In the genomic region with DNA sequence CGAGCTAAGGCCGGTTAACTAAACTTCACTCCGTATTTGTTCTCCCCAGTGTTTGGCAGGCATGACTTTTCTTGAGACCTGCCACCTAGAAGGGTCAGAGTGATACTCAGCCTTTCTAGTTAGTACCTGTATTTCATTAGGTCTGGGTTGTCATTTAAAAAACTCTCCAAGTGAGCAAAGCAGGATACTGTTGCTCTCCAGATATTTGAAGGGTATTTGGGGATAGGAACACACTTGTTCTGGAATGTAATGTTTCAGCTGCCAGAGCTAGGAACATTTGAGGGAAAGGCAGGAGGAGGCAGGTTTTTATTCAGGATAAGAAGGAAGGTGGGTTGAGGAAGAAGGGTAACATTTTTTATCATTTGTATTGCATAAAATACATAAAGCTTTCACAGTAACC, we compare ENCODE assay signal across 28 cellular contexts.
"Had no signal": no experiment of that assay in that cellular context is flagged by ENCODE, and none has a peak within 500 bp of the region (broad histone marks: within the 10 kb centered on the region; RNA-seq: fewer than 3 reads in every experiment).

No MANE protein-coding gene starts in this region.

- H3K4me3 ChIP-seq: ascending aorta, SJCRH30, SK-N-MC had no signal

- H3K9me3 ChIP-seq: ascending aorta, SJCRH30 had no signal

- H3K27ac ChIP-seq: ascending aorta, SJCRH30, SK-N-MC had no signal

- DNase-seq: activated CD4-positive, alpha-beta T cell treated with anti-CD3 and anti-CD28 coated beads, Interleukin-2, amount 10 ng/mL, durations not matched to agents 24 days and 14 days; activated CD4-positive, alpha-beta T cell treated with anti-CD3 and anti-CD28 coated beads, Interleukin-2, amount 50 U/mL, for 4 hours; activated CD8-positive, alpha-beta T cell treated with anti-CD3 and anti-CD28 coated beads, Interleukin-2, amount 10 ng/mL, durations not matched to agents 7 days and 5 days; activated gamma-delta T cell; activated naive CD4-positive, alpha-beta T cell treated with Interleukin-2 at 50 U/mL for 16 hours; activated naive CD8-positive, alpha-beta T cell treated with anti-CD3 and anti-CD28 coated beads, Interleukin-2, amount 10 ng/mL, durations not matched to agents 7 days and 5 days; activated T-cell treated with anti-CD3 and anti-CD28 coated beads, Interleukin-2, amount 50 U/mL, for 24 hours; amygdala; Kasumi-1; KG1; MM.1S; MV-4-11; NCI-H1092; NCI-H1436 treated with DMSO at 0.1 percent for 48 hours; NCI-H1694 treated with DMSO at 0.1 percent for 48 hours; NCI-H2029 treated with DMSO at 0.1 percent for 48 hours; NCI-H2107; NCI-H2171; NCI-H510A; NCI-H526; NCI-H748 treated with DMSO at 0.1 percent for 48 hours; SHP77; SJCRH30 had no signal

- ATAC-seq: activated CD8-positive, alpha-beta T cell treated with anti-CD3 and anti-CD28 coated beads, Interleukin-2, amount 10 ng/mL, durations not matched to agents 7 days and 5 days had no signal

- H3K4me3 Mint-ChIP-seq: activated CD4-positive, alpha-beta T cell treated with anti-CD3 and anti-CD28 coated beads, Interleukin-2, amount 10 ng/mL, durations not matched to agents 24 days and 14 days; activated CD8-positive, alpha-beta T cell treated with anti-CD3 and anti-CD28 coated beads, Interleukin-2, amount 10 ng/mL, durations not matched to agents 7 days and 5 days; activated naive CD4-positive, alpha-beta T cell treated with anti-CD3 and anti-CD28 coated beads, Interleukin-2, amount 50 U/mL, for 24 hours; activated naive CD8-positive, alpha-beta T cell treated with anti-CD3 and anti-CD28 coated beads, Interleukin-2, amount 10 ng/mL, durations not matched to agents 7 days and 5 days; activated T-cell treated with anti-CD3 and anti-CD28 coated beads, Interleukin-2, amount 50 U/mL, for 24 hours; T-helper 2 cell treated with Interferon-gamma antibody and Interleukin-4, amounts not matched to agents 5 μg/mL and 100 μg/mL, for 36 hours had no signal

- H3K27me3 Mint-ChIP-seq: activated CD4-positive, alpha-beta T cell treated with anti-CD3 and anti-CD28 coated beads, Interleukin-2, amount 10 ng/mL, durations not matched to agents 24 days and 14 days; activated naive CD4-positive, alpha-beta T cell treated with anti-CD3 and anti-CD28 coated beads, Interleukin-2, amount 50 U/mL, for 24 hours; activated naive CD8-positive, alpha-beta T cell treated with anti-CD3 and anti-CD28 coated beads, Interleukin-2, amount 10 ng/mL, durations not matched to agents 7 days and 5 days; activated T-cell treated with anti-CD3 and anti-CD28 coated beads, Interleukin-2, amount 50 U/mL, for 24 hours had no signal

- H3K27me3 ChIP-seq: ascending aorta, SJCRH30 had no signal

- H3K27ac Mint-ChIP-seq: activated CD4-positive, alpha-beta T cell treated with anti-CD3 and anti-CD28 coated beads, Interleukin-2, amount 10 ng/mL, durations not matched to agents 24 days and 14 days; activated CD8-positive, alpha-beta T cell treated with anti-CD3 and anti-CD28 coated beads, Interleukin-2, amount 10 ng/mL, durations not matched to agents 7 days and 5 days; activated naive CD4-positive, alpha-beta T cell treated with anti-CD3 and anti-CD28 coated beads, Interleukin-2, amount 50 U/mL, for 24 hours; activated naive CD8-positive, alpha-beta T cell treated with anti-CD3 and anti-CD28 coated beads, Interleukin-2, amount 10 ng/mL, durations not matched to agents 7 days and 5 days; activated T-cell treated with anti-CD3 and anti-CD28 coated beads, Interleukin-2, amount 50 U/mL, for 24 hours; activated T-helper 2 cell treated with anti-CD3 and anti-CD28 coated beads, Interferon-gamma antibody, Interleukin-2, Interleukin-4, amounts not matched to agents 10 μg/mL and 5 μg/mL and 100 μg/mL, durations not matched to agents 14 hours and 24 hours and 36 hours; T-helper 2 cell treated with Interferon-gamma antibody and Interleukin-4, amounts not matched to agents 5 μg/mL and 100 μg/mL, for 36 hours had no signal

- H3K9me3 Mint-ChIP-seq: activated CD4-positive, alpha-beta T cell treated with anti-CD3 and anti-CD28 coated beads, Interleukin-2, amount 10 ng/mL, durations not matched to agents 24 days and 14 days; activated naive CD4-positive, alpha-beta T cell treated with anti-CD3 and anti-CD28 coated beads, Interleukin-2, amount 50 U/mL, for 24 hours; activated naive CD8-positive, alpha-beta T cell treated with anti-CD3 and anti-CD28 coated beads, Interleukin-2, amount 10 ng/mL, durations not matched to agents 7 days and 5 days; activated T-cell treated with anti-CD3 and anti-CD28 coated beads, Interleukin-2, amount 50 U/mL, for 24 hours; activated T-helper 2 cell treated with anti-CD3 and anti-CD28 coated beads, Interferon-gamma antibody, Interleukin-2, Interleukin-4, amounts not matched to agents 10 μg/mL and 5 μg/mL and 100 μg/mL, durations not matched to agents 14 hours and 24 hours and 36 hours; T-helper 2 cell treated with Interferon-gamma antibody and Interleukin-4, amounts not matched to agents 5 μg/mL and 100 μg/mL, for 36 hours had no signal

- H3K4me1 ChIP-seq: ascending aorta, SJCRH30 had no signal
